ENCODE assay signal across 1 cellular context in the genomic region with DNA sequence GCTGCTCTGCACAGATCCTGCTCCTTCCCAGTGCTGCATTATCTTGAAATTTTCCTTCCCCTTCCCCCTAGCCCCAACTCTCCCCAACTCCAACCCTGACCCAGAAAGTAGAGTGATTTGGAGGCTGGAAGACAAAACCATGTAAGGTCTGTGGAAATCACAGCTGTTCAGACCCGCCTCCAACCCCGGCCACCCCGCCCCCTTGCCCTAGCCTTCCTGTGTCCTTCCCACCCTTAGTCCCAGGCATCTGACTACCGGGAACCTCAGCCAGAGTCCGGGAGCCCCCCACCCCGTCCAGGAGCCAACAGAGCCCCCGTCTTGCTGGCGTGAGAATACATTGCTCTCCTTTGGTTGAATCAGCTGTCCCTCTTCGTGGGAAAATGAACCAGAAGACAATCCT.
TF ChIP-seq lines count a peak whose summit lies in the region.

A gene with protein sequence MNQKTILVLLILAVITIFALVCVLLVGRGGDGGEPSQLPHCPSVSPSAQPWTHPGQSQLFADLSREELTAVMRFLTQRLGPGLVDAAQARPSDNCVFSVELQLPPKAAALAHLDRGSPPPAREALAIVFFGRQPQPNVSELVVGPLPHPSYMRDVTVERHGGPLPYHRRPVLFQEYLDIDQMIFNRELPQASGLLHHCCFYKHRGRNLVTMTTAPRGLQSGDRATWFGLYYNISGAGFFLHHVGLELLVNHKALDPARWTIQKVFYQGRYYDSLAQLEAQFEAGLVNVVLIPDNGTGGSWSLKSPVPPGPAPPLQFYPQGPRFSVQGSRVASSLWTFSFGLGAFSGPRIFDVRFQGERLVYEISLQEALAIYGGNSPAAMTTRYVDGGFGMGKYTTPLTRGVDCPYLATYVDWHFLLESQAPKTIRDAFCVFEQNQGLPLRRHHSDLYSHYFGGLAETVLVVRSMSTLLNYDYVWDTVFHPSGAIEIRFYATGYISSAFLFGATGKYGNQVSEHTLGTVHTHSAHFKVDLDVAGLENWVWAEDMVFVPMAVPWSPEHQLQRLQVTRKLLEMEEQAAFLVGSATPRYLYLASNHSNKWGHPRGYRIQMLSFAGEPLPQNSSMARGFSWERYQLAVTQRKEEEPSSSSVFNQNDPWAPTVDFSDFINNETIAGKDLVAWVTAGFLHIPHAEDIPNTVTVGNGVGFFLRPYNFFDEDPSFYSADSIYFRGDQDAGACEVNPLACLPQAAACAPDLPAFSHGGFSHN (plus strand): TSS at position 236 of the 400 bp plus-strand sequence. CDS start 145 bp downstream, at position 381.

TF ChIP-seq in GM23338, 12 proteins besides CTCF, POLR2A, EP300 and RAD21 (continued from another document):
- TF ChIP-seq, protein P1, sequence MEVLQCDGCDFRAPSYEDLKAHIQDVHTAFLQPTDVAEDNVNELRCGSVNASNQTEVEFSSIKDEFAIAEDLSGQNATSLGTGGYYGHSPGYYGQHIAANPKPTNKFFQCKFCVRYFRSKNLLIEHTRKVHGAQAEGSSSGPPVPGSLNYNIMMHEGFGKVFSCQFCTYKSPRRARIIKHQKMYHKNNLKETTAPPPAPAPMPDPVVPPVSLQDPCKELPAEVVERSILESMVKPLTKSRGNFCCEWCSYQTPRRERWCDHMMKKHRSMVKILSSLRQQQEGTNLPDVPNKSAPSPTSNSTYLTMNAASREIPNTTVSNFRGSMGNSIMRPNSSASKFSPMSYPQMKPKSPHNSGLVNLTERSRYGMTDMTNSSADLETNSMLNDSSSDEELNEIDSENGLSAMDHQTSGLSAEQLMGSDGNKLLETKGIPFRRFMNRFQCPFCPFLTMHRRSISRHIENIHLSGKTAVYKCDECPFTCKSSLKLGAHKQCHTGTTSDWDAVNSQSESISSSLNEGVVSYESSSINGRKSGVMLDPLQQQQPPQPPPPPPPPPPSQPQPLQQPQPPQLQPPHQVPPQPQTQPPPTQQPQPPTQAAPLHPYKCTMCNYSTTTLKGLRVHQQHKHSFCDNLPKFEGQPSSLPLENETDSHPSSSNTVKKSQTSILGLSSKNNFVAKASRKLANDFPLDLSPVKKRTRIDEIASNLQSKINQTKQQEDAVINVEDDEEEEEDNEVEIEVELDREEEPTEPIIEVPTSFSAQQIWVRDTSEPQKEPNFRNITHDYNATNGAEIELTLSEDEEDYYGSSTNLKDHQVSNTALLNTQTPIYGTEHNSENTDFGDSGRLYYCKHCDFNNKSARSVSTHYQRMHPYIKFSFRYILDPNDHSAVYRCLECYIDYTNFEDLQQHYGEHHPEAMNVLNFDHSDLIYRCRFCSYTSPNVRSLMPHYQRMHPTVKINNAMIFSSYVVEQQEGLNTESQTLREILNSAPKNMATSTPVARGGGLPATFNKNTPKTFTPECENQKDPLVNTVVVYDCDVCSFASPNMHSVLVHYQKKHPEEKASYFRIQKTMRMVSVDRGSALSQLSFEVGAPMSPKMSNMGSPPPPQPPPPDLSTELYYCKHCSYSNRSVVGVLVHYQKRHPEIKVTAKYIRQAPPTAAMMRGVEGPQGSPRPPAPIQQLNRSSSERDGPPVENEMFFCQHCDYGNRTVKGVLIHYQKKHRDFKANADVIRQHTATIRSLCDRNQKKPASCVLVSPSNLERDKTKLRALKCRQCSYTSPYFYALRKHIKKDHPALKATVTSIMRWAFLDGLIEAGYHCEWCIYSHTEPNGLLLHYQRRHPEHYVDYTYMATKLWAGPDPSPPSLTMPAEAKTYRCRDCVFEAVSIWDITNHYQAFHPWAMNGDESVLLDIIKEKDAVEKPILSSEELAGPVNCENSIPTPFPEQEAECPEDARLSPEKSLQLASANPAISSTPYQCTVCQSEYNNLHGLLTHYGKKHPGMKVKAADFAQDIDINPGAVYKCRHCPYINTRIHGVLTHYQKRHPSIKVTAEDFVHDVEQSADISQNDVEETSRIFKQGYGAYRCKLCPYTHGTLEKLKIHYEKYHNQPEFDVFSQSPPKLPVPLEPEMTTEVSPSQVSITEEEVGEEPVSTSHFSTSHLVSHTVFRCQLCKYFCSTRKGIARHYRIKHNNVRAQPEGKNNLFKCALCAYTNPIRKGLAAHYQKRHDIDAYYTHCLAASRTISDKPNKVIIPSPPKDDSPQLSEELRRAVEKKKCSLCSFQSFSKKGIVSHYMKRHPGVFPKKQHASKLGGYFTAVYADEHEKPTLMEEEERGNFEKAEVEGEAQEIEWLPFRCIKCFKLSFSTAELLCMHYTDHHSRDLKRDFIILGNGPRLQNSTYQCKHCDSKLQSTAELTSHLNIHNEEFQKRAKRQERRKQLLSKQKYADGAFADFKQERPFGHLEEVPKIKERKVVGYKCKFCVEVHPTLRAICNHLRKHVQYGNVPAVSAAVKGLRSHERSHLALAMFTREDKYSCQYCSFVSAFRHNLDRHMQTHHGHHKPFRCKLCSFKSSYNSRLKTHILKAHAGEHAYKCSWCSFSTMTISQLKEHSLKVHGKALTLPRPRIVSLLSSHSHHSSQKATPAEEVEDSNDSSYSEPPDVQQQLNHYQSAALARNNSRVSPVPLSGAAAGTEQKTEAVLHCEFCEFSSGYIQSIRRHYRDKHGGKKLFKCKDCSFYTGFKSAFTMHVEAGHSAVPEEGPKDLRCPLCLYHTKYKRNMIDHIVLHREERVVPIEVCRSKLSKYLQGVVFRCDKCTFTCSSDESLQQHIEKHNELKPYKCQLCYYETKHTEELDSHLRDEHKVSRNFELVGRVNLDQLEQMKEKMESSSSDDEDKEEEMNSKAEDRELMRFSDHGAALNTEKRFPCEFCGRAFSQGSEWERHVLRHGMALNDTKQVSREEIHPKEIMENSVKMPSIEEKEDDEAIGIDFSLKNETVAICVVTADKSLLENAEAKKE (CRISPR knock-in tag; IDR thresholded peaks at IDR 0.05): no peak
- TF ChIP-seq NANOG (IDR thresholded peaks at IDR 0.05; ENCODE audit: borderline replicate concordance) (no peak), EZH2 (IDR thresholded peaks at IDR 0.05; ENCODE audit: low read depth, unreplicated experiment) (no peak), ZNF331 (CRISPR knock-in tag; IDR thresholded peaks at IDR 0.05; ENCODE audit: low read depth) (no peak)
- TF ChIP-seq, protein P2, sequence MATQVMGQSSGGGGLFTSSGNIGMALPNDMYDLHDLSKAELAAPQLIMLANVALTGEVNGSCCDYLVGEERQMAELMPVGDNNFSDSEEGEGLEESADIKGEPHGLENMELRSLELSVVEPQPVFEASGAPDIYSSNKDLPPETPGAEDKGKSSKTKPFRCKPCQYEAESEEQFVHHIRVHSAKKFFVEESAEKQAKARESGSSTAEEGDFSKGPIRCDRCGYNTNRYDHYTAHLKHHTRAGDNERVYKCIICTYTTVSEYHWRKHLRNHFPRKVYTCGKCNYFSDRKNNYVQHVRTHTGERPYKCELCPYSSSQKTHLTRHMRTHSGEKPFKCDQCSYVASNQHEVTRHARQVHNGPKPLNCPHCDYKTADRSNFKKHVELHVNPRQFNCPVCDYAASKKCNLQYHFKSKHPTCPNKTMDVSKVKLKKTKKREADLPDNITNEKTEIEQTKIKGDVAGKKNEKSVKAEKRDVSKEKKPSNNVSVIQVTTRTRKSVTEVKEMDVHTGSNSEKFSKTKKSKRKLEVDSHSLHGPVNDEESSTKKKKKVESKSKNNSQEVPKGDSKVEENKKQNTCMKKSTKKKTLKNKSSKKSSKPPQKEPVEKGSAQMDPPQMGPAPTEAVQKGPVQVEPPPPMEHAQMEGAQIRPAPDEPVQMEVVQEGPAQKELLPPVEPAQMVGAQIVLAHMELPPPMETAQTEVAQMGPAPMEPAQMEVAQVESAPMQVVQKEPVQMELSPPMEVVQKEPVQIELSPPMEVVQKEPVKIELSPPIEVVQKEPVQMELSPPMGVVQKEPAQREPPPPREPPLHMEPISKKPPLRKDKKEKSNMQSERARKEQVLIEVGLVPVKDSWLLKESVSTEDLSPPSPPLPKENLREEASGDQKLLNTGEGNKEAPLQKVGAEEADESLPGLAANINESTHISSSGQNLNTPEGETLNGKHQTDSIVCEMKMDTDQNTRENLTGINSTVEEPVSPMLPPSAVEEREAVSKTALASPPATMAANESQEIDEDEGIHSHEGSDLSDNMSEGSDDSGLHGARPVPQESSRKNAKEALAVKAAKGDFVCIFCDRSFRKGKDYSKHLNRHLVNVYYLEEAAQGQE (IDR thresholded peaks at IDR 0.05; ENCODE audit: unreplicated experiment): no peak
